ENCODE assay signal across 19 cellular contexts in genomic region chr17:14752007-14752406, GRCh38.
"Had no signal": no experiment of that assay in that cellular context is flagged by ENCODE, and none has a peak within 500 bp of the region (broad histone marks: within the 10 kb centered on the region; RNA-seq: fewer than 3 reads in every experiment).

No MANE protein-coding gene starts in this region.

- H3K9me3 ChIP-seq: gastrocnemius medialis, heart right ventricle, pancreas, suprapubic skin, tibial nerve, upper lobe of right lung, vagina had no signal

- H3K4me1 ChIP-seq: gastrocnemius medialis, pancreas, suprapubic skin, tibial nerve, upper lobe of right lung, vagina had no signal

- H3K27ac ChIP-seq: dorsolateral prefrontal cortex, gastrocnemius medialis, heart right ventricle, pancreas, suprapubic skin, tibial nerve, upper lobe of right lung, vagina had no signal

- DNase-seq: dorsolateral prefrontal cortex; effector CD8-positive, alpha-beta T cell; gastrocnemius medialis; heart right ventricle; hypothalamus; kidney glomerular epithelial cell; mesendoderm; naive B cell; occipital lobe; pancreas; right cardiac atrium; small intestine; stimulated activated CD4-positive, alpha-beta T cell treated with anti-CD3 and anti-CD28 coated beads, Interleukin-12 subunit alpha, Interleukin-12 subunit beta, amount 100 ng/mL, for 4 hours; stimulated activated naive CD8-positive, alpha-beta T cell treated with anti-CD3 and anti-CD28 coated beads, Interleukin-15, Interleukin-2, amounts not matched to agents 100 U/mL and 50 U/mL, for 24 hours; upper lobe of right lung had no signal

- FAIRE-seq: islet of Langerhans, pancreas, small intestine had no signal

- H3K27me3 ChIP-seq: gastrocnemius medialis, pancreas, tibial nerve, upper lobe of right lung, vagina had no signal

- H3K36me3 ChIP-seq: gastrocnemius medialis, heart right ventricle, pancreas, suprapubic skin, tibial nerve, upper lobe of right lung, vagina had no signal

- H3K4me3 ChIP-seq: dorsolateral prefrontal cortex, gastrocnemius medialis, heart right ventricle, pancreas, suprapubic skin, tibial nerve, upper lobe of right lung, vagina had no signal
